In genomic region chr1:27241677-27242076, GRCh38 we compare ENCODE assay signal across 17 cellular contexts. TPM values are rescaled to one million over a fixed set of nuclear protein-coding genes. Genes with fewer than 3 reads are reported as not detected.
DNase-seq lines count a peak whose midpoint lies in the region; ATAC-seq and TF ChIP-seq lines count a peak whose summit lies in the region.
"Had no signal": no experiment of that assay in that cellular context is flagged by ENCODE, and none has a peak within 500 bp of the region (broad histone marks: within the 10 kb centered on the region; RNA-seq: fewer than 3 reads in every experiment).

No MANE protein-coding gene starts in this region.

- no peaks in the 10 kb centered on the region for H3K9me3 Mint-ChIP-seq in activated naive CD8-positive, alpha-beta T cell (ENCODE audit: low read depth)
- H3K9me3 Mint-ChIP-seq in activated naive CD8-positive, alpha-beta T cell treated with anti-CD3 and anti-CD28 coated beads for 36 hours, result no peaks in the 10 kb centered on the region
- no peaks in the 10 kb centered on the region for H3K9me3 Mint-ChIP-seq in immature natural killer cell
- H3K9me3 Mint-ChIP-seq in stimulated activated memory B cell treated with anti-CD40 and anti-IgM and Interleukin-4, amounts not matched to agents 10 μg/mL and 1 μg/mL and 100 μg/mL, for 72 hours, result no peaks in the 10 kb centered on the region
- H3K9me3 Mint-ChIP-seq: CD14-positive monocyte; CD8-positive, alpha-beta T cell had no signal

- no peaks in the 10 kb centered on the region for H3K27me3 Mint-ChIP-seq in activated naive CD8-positive, alpha-beta T cell
- no peaks in the 10 kb centered on the region for H3K27me3 Mint-ChIP-seq in activated naive CD8-positive, alpha-beta T cell treated with anti-CD3 and anti-CD28 coated beads for 36 hours
- peaks cover 0 to 2% (median 0%) of the 10 kb centered on the region in 3 donors for H3K27me3 Mint-ChIP-seq in immature natural killer cell (ENCODE audit: low read depth in 3 of 3)
- H3K27me3 Mint-ChIP-seq in stimulated activated memory B cell treated with anti-CD40 and anti-IgM and Interleukin-4, amounts not matched to agents 10 μg/mL and 1 μg/mL and 100 μg/mL, for 72 hours, result no peaks in the 10 kb centered on the region

- H3K36me3 Mint-ChIP-seq in activated naive CD8-positive, alpha-beta T cell, result peaks cover 10% of the 10 kb centered on the region
- H3K36me3 Mint-ChIP-seq in activated naive CD8-positive, alpha-beta T cell treated with anti-CD3 and anti-CD28 coated beads for 36 hours, result peaks cover 8% of the 10 kb centered on the region
- H3K36me3 Mint-ChIP-seq in immature natural killer cell, result peaks cover 3 to 10% (median 8%) of the 10 kb centered on the region in 3 donors
- peaks cover 9% of the 10 kb centered on the region for H3K36me3 Mint-ChIP-seq in stimulated activated memory B cell treated with anti-CD40 and anti-IgM and Interleukin-4, amounts not matched to agents 10 μg/mL and 1 μg/mL and 100 μg/mL, for 72 hours

- peak overlapping the region; percentile 34 for H3K27ac Mint-ChIP-seq in activated naive CD8-positive, alpha-beta T cell
- H3K27ac Mint-ChIP-seq in activated naive CD8-positive, alpha-beta T cell treated with anti-CD3 and anti-CD28 coated beads for 36 hours, result no peak overlapping the region
- peak overlapping the region; percentile 22 to 64 (median 50) for H3K27ac Mint-ChIP-seq in immature natural killer cell
- peak overlapping the region; percentile 10 for H3K27ac Mint-ChIP-seq in stimulated activated memory B cell treated with anti-CD40 and anti-IgM and Interleukin-4, amounts not matched to agents 10 μg/mL and 1 μg/mL and 100 μg/mL, for 72 hours
- H3K27ac Mint-ChIP-seq: CD8-positive, alpha-beta T cell had no signal

- peaks cover 14% of the 10 kb centered on the region for H3K4me1 Mint-ChIP-seq in activated naive CD8-positive, alpha-beta T cell (ENCODE audit: low read depth)
- H3K4me1 Mint-ChIP-seq in activated naive CD8-positive, alpha-beta T cell treated with anti-CD3 and anti-CD28 coated beads for 36 hours, result peaks cover 12% of the 10 kb centered on the region
- H3K4me1 Mint-ChIP-seq in immature natural killer cell, result peaks cover 24 to 47% of the 10 kb centered on the region in 2 donors
- peaks cover 18% of the 10 kb centered on the region for H3K4me1 Mint-ChIP-seq in stimulated activated memory B cell treated with anti-CD40 and anti-IgM and Interleukin-4, amounts not matched to agents 10 μg/mL and 1 μg/mL and 100 μg/mL, for 72 hours

- H3K79me2 ChIP-seq in SU-DHL-6 (ENCODE audit: insufficient read depth, low read length), result peaks cover 42% of the 10 kb centered on the region

- H3K27ac ChIP-seq in SU-DHL-6 (ENCODE audit: low read depth, low read length) (no peak overlapping the region), caudate nucleus (ENCODE audit: low read depth, low read length) (no peak overlapping the region)
- H3K27ac ChIP-seq: BLaER1, GM23248 had no signal

- no peaks in the 10 kb centered on the region for H3K36me3 ChIP-seq in SU-DHL-6 (ENCODE audit: low read length)
- H3K36me3 ChIP-seq: HAP-1 had no signal

- TF ChIP-seq CTCF in SU-DHL-6 (IDR thresholded peaks at IDR 0.05; ENCODE audit: insufficient read depth, low read length, poor library complexity, severe bottlenecking) (no peak), GM20000 (IDR thresholded peaks at IDR 0.05; ENCODE audit: extremely low read depth, missing control alignments) (no peak)

- ATAC-seq in stimulated activated memory B cell treated with anti-CD40 and anti-IgM and Interleukin-4, amounts not matched to agents 10 μg/mL and 1 μg/mL and 100 μg/mL, for 72 hours, result no peak
- ATAC-seq: CD8-positive, alpha-beta T cell had no signal

- no peaks in the 10 kb centered on the region for H3K27me3 ChIP-seq in SU-DHL-6 (ENCODE audit: low read length)
- H3K27me3 ChIP-seq: BLaER1 had no signal

- no peak overlapping the region for H3K4me3 Mint-ChIP-seq in activated naive CD8-positive, alpha-beta T cell
- H3K4me3 Mint-ChIP-seq in activated naive CD8-positive, alpha-beta T cell treated with anti-CD3 and anti-CD28 coated beads for 36 hours, result no peak overlapping the region
- H3K4me3 Mint-ChIP-seq in immature natural killer cell, result no peak overlapping the region
- no peak overlapping the region for H3K4me3 Mint-ChIP-seq in stimulated activated memory B cell treated with anti-CD40 and anti-IgM and Interleukin-4, amounts not matched to agents 10 μg/mL and 1 μg/mL and 100 μg/mL, for 72 hours
- H3K4me3 Mint-ChIP-seq: CD14-positive monocyte; CD8-positive, alpha-beta T cell had no signal

- H3K4me3 ChIP-seq in SU-DHL-6 (ENCODE audit: insufficient read depth, low read length, poor library complexity, severe bottlenecking), result no peak overlapping the region
- H3K4me3 ChIP-seq: BLaER1, GM23248, HAP-1 had no signal

- H3F3A ChIP-seq in SU-DHL-6 (ENCODE audit: insufficient read depth), result 0 out of 2 replicates have a peak, but pooled peaks cover 3% of the 10 kb centered on the region

- H3K9me2 ChIP-seq in SU-DHL-6 (replicated peaks; ENCODE audit: insufficient read depth, low read length), result no peaks in the 10 kb centered on the region

- H3K9ac ChIP-seq in SU-DHL-6 (ENCODE audit: low read length), result 0 out of 2 replicates have a peak overlapping the region, but pooled peaks have one; percentile 1
- H3K9ac ChIP-seq: BLaER1, GM23248 had no signal

- H2AFZ ChIP-seq in SU-DHL-6 (ENCODE audit: low read depth, low read length, severe bottlenecking), result no peak overlapping the region
- H2AFZ ChIP-seq: GM23248 had no signal

- H4K20me1 ChIP-seq in SU-DHL-6 (ENCODE audit: low read depth, low read length), result no peaks in the 10 kb centered on the region

- no peak for DNase-seq in activated naive CD8-positive, alpha-beta T cell treated with anti-CD3 and anti-CD28 coated beads for 36 hours
- DNase-seq in immature natural killer cell (peak in 2 of 3 donors; percentile 5 to 6), caudate nucleus (lab: John Stamatoyannopoulos, UW) (no peak), GM20000 (ENCODE audit: low spot score) (no peak), T-helper 1 cell (no peak)
- DNase-seq: 8988T; Calu3; CD8-positive, alpha-beta T cell; DMS79 treated with DMSO at 0.1 percent for 48 hours; GF-D8; GM23248 had no signal

- no peak overlapping the region for H3K4me2 ChIP-seq in SU-DHL-6 (ENCODE audit: low read depth, low read length, poor library complexity, severe bottlenecking)
- H3K4me2 ChIP-seq: BLaER1 had no signal

- H3K9me3 ChIP-seq in SU-DHL-6 (ENCODE audit: insufficient read depth, low read length), result no peaks in the 10 kb centered on the region
- H3K9me3 ChIP-seq: BLaER1, HAP-1 had no signal

RNA-seq across cellular contexts. Expression of gene WDTC1, which starts 7.2 kb away (rescaled TPM):
- 10 to 100 TPM; 14.1 to 15.3 TPM for total RNA-seq in activated naive CD8-positive, alpha-beta T cell treated with anti-CD3 and anti-CD28 coated beads for 36 hours
- 10 to 100 TPM in 1 of 3 donors, 1 to 10 TPM in 2; 3.2 to 16.4 (median 5.6) TPM for polyA plus RNA-seq in immature natural killer cell

Comparison
In these comparisons a context has a peak if more than half of its experiments do, and no peak if none do; other contexts are left out.
1. DNase-seq: peak in immature natural killer cell (2 of 3); none in activated naive CD8-positive, alpha-beta T cell treated with anti-CD3 and anti-CD28 coated beads for 36 hours (single experiment), caudate nucleus (0 of 61), GM20000 (single experiment) and T-helper 1 cell (0 of 5).